In the genomic region with DNA sequence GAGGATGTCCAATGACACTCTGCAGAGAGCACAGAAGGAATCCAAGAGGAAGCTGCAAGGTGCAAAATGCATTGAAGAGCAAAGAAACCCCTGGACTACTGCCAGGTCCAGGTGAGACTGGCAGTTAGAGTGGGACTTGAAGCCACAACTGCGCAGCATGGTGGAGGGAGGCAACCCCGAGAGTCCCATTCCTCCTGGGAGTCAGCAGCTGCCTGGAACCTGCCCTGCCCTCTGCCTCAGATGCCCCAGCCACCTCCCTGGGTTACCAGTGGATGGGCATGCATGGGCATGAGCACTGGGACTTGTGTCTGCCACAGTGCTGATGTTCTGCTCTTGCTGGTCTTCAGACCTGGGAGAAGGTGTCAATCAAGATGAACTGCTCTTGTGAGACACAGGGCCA, we compare ENCODE assay signal across 13 cellular contexts. TPM values are rescaled to one million over a fixed set of nuclear protein-coding genes. Genes with fewer than 3 reads are reported as not detected.
DNase-seq lines count a peak whose midpoint lies in the region; ATAC-seq, FAIRE-seq and TF ChIP-seq lines count a peak whose summit lies in the region.
"Had no signal": no experiment of that assay in that cellular context is flagged by ENCODE, and none has a peak within 500 bp of the region (broad histone marks: within the 10 kb centered on the region; RNA-seq: fewer than 3 reads in every experiment).

No MANE protein-coding gene starts in this region.

- H3K23ac ChIP-seq in neuronal stem cell (ENCODE audit: low read depth, low read length, poor library complexity) = peak overlapping the region; percentile 47

- H3K14ac ChIP-seq in neuronal stem cell (ENCODE audit: low read length) = no peak overlapping the region

- no peak overlapping the region for H4K91ac ChIP-seq in neuronal stem cell (ENCODE audit: low read depth, low read length, poor library complexity)

- H2AFZ ChIP-seq in GM12878 (ENCODE audit: control insufficient read depth, low read depth, low read length) (peak overlapping the region; percentile 31), neuronal stem cell (ENCODE audit: low read length) (no peak overlapping the region)

- no peak for TF ChIP-seq POLR2A in GM12878 (IDR thresholded peaks at IDR 0.05; ENCODE audit: low read depth, low read length)
- TF ChIP-seq POLR2A in esophagus squamous epithelium (IDR thresholded peaks at IDR 0.05) = no peak

- no peak for ATAC-seq in GM12878

- peak overlapping the region; percentile 42 for H3K18ac ChIP-seq in neuronal stem cell (ENCODE audit: low read length)

- no peak for TF ChIP-seq EP300 in GM12878 (IDR thresholded peaks at IDR 0.05; ENCODE audit: borderline replicate concordance in 1 of 2, control insufficient read depth in 1 of 2, low read depth in 2 of 2, low read length in 2 of 2)

- H2BK120ac ChIP-seq in neuronal stem cell (ENCODE audit: low read depth, low read length) = no peak overlapping the region

- intact Hi-C loops in GM12878 (cut with micrococcal nuclease; ENCODE audit: unreplicated experiment) (loop anchor here (1.0 to 10.0 kb wide), 5 partner anchors 53 to 326 kb away; a partner anchor contains a TSS), esophagus squamous epithelium (cut with DNase I) (no loop called here)

- SMC1A ChIA-PET in GM12878 (lab: Charles Lee; ENCODE audit: uncharacterized antibody, unreplicated experiment) = interaction anchor here (0.6 to 1.9 kb wide), 16 partner anchors 9 to 400 kb away, joined by 3 to 23 read pairs (median 6); a partner anchor contains a TSS

- no peak overlapping the region for H4K8ac ChIP-seq in neuronal stem cell (ENCODE audit: low read depth, low read length)

- in situ Hi-C loops in G401 (cut with HindIII; ENCODE audit: low sequenced_read_pairs) (loop anchor here (5.0 kb wide), 1 partner anchor 38 kb away; no protein-coding TSS in a partner anchor), GM12878 (cut with MboI) (loop anchor here (25.0 kb wide), 1 partner anchor 323 kb away; no protein-coding TSS in a partner anchor), GM13976 (cut with MboI; ENCODE audit: low sequenced_read_pairs, unreplicated experiment) (loop anchor here (25.0 kb wide), 1 partner anchor 198 kb away; no protein-coding TSS in a partner anchor)

- H3K4me3 ChIP-seq in GM12878 (no peak overlapping the region), neuronal stem cell (ENCODE audit: low read length in 2 of 2) (no peak overlapping the region), esophagus squamous epithelium (no peak overlapping the region)

- BruUV-seq in GM12878 (replicated peaks; lab: Mats Ljungman, UMichigan) = no TSS peak

- TF ChIP-seq CTCF in GM12878 (IDR thresholded peaks at IDR 0.05 in 2 of 3, conservative IDR thresholded peaks at IDR 0.05 in 1 of 3; ENCODE audit: control insufficient read depth in 2 of 3, extremely low read depth in 1 of 3, insufficient read depth in 1 of 3, low read depth in 3 of 3, low read length in 3 of 3) = no peak
- TF ChIP-seq CTCF in GM13976 (IDR thresholded peaks at IDR 0.05; ENCODE audit: borderline replicate concordance, control extremely low read depth, extremely low read depth, insufficient read depth, missing control alignments) = no peak
- no peak for TF ChIP-seq CTCF in esophagus squamous epithelium (IDR thresholded peaks at IDR 0.05)

- WGBS in GM12878 (ENCODE audit: insufficient coverage, insufficient replicate concordance, low lambda C conversion rate, missing lambda C conversion rate) = 97% methylated on average over 2 of the region's 2 CpGs
- WGBS in neuronal stem cell (ENCODE audit: extremely low coverage in 2 of 2, insufficient read length in 2 of 2, insufficient replicate concordance in 1 of 2), 2 donors = no CpG with 5 or more reads among the region's 2 CpGs
- WGBS in esophagus squamous epithelium, 2 donors = 71 to 80% methylated on average over 2 of the region's 2 CpGs

- H3K4me2 ChIP-seq in GM12878 (ENCODE audit: control insufficient read depth, insufficient read depth) = peak overlapping the region; percentile 7; the same call in 1 of the 2 replicates
- H3K4me2 ChIP-seq in neuronal stem cell (ENCODE audit: insufficient read depth, low read length, poor library complexity, severe bottlenecking) = no peak overlapping the region

- no peaks in the 10 kb centered on the region for H4K20me1 ChIP-seq in GM12878 (ENCODE audit: control insufficient read depth, insufficient read depth)

- CTCF ChIA-PET in GM12878 (lab: Yijun Ruan, JAX) = interaction anchor here (0.7 to 3.1 kb wide), 30 partner anchors 10 to 332 kb away, joined by 3 to 49 read pairs (median 4); a partner anchor contains a TSS

- H3K27ac ChIP-seq in GM12878 (ENCODE audit: control insufficient read depth, insufficient read depth) = peak overlapping the region; percentile 49
- no peak overlapping the region for H3K27ac ChIP-seq in neuronal stem cell (replicated peaks; ENCODE audit: low read length)
- H3K27ac ChIP-seq in esophagus squamous epithelium = no peak overlapping the region

- H3K36me3 ChIP-seq in GM12878 (ENCODE audit: control insufficient read depth in 2 of 2, insufficient read depth in 2 of 2, low read length in 1 of 2) = no peaks in the 10 kb centered on the region
- H3K36me3 ChIP-seq in neuronal stem cell (replicated peaks in 1 of 2; ENCODE audit: control insufficient read depth in 2 of 2, insufficient read depth in 2 of 2, low read length in 2 of 2) = peaks cover 0 to 18% of the 10 kb centered on the region in 2 donors
- H3K36me3 ChIP-seq in esophagus squamous epithelium = peaks cover 0 to 25% (median 0%) of the 10 kb centered on the region in 3 donors

- peaks cover 10% of the 10 kb centered on the region for H3K4me1 ChIP-seq in GM12878 (ENCODE audit: control insufficient read depth, insufficient read depth, low read length)
- peaks cover 0 to 2% of the 10 kb centered on the region in 2 donors for H3K4me1 ChIP-seq in neuronal stem cell (ENCODE audit: control insufficient read depth in 2 of 2, insufficient read depth in 1 of 2, low read depth in 1 of 2, low read length in 2 of 2)
- H3K4me1 ChIP-seq in esophagus squamous epithelium = peaks cover 9 to 20% (median 10%) of the 10 kb centered on the region in 3 donors

- DNase-seq in NCI-H1105 treated with DMSO at 0.1 percent for 48 hours (lab: John Stamatoyannopoulos, UW) (peak; percentile 8), NCI-H1105 (lab: John Stamatoyannopoulos, UW) (no peak), G401 (ENCODE audit: low spot score) (peak; percentile 2), GM12878 (ENCODE audit: low read depth, low spot score) (no peak), neuronal stem cell (ENCODE audit: low spot score) (no peak), GM13976 (ENCODE audit: low spot score) (no peak), esophagus squamous epithelium (lab: John Stamatoyannopoulos, UW) (no peak)
- DNase-seq in stimulated activated CD4-positive, alpha-beta T cell treated with anti-CD3 and anti-CD28 coated beads, Interleukin-1b, Interleukin-23, amount 100 ng/mL, for 48 hours = no peak
- DNase-seq: 8988T, cortex of kidney, NCI-H1930, Right ventricle myocardium superior had no signal

- H3K4ac ChIP-seq in neuronal stem cell (ENCODE audit: low read length) = no peak overlapping the region

- H3K27me3 ChIP-seq in GM12878 (replicated peaks in 1 of 2; ENCODE audit: control insufficient read depth in 2 of 2, insufficient read depth in 2 of 2, low read length in 1 of 2) (no peaks in the 10 kb centered on the region), neuronal stem cell (ENCODE audit: control insufficient read depth in 3 of 3, insufficient read depth in 3 of 3, low read depth in 1 of 3, low read length in 3 of 3) (peaks cover 0 to 7% (median 0%) of the 10 kb centered on the region in 3 experiments), esophagus squamous epithelium (peaks cover 0 to 3% (median 0%) of the 10 kb centered on the region in 4 donors)

- peak overlapping the region; percentile 27 for H2AK5ac ChIP-seq in neuronal stem cell (ENCODE audit: low read depth, low read length)

- RAD21 ChIA-PET in GM12878 (lab: Charles Lee; ENCODE audit: unreplicated experiment) = interaction anchor here (0.6 to 2.4 kb wide), 16 partner anchors 37 to 545 kb away, joined by 3 to 49 read pairs (median 7); a partner anchor contains a TSS

- H3K9me3 ChIP-seq in GM12878 (replicated peaks; ENCODE audit: control insufficient read depth, insufficient read depth, low read length) (no peaks in the 10 kb centered on the region), neuronal stem cell (replicated peaks in 1 of 2; ENCODE audit: control insufficient read depth in 2 of 2, insufficient read depth in 1 of 2, low read depth in 1 of 2, low read length in 2 of 2) (peaks cover 0 to 1% of the 10 kb centered on the region in 2 donors), esophagus squamous epithelium (no peaks in the 10 kb centered on the region)

- peak overlapping the region; percentile 80 for H2BK12ac ChIP-seq in neuronal stem cell (ENCODE audit: low read length)

- H3K79me1 ChIP-seq in neuronal stem cell (ENCODE audit: low read depth, low read length) = peaks cover 2% of the 10 kb centered on the region

- POLR2A ChIA-PET in GM12878 (lab: Charles Lee) = interaction anchor here (0.9 to 1.8 kb wide), 4 partner anchors 38 to 52 kb away, joined by 3 to 8 read pairs (median 4); no protein-coding TSS in a partner anchor

- H2BK15ac ChIP-seq in neuronal stem cell (ENCODE audit: low read length) = no peak overlapping the region

- TF ChIP-seq RAD21 in GM12878 (IDR thresholded peaks at IDR 0.05; ENCODE audit: insufficient read depth, low read depth, low read length) = no peak

- no peak overlapping the region for H2BK5ac ChIP-seq in neuronal stem cell (ENCODE audit: low read length)

- no peaks in the 10 kb centered on the region for H3K79me2 ChIP-seq in GM12878 (ENCODE audit: control insufficient read depth, insufficient read depth, low read length)

- H3K9ac ChIP-seq in GM12878 (ENCODE audit: control insufficient read depth, insufficient read depth, low read length) = no peak overlapping the region
- H3K9ac ChIP-seq in neuronal stem cell (ENCODE audit: low read depth, low read length, poor library complexity) = peak overlapping the region; percentile 54

- no peak for FAIRE-seq in GM12878 (lab: Jason Lieb, UNC)
- FAIRE-seq: TTC549 had no signal

RNA-seq across cellular contexts. Expression of a gene that starts 43.2 kb away (rescaled TPM):
- total RNA-seq in G401 (2014; rRNA removed; shearing (Covaris generic)) = 8.6 and 14.7 TPM in 2 replicates
- 30.8 and 36.5 TPM in 2 replicates for total RNA-seq in GM12878 (2013; cell fraction: nucleolus; rRNA removed)
- 8.4 and 11.5 TPM in 2 replicates for total RNA-seq in GM12878 (2014; rRNA removed)
- 9.6 and 10.7 TPM in 2 replicates for total RNA-seq in GM12878 (2014; rRNA removed; fragmentation: Illumina TruSeq; extraction: Trizol)
- total RNA-seq in GM12878 (2021) = 15.3 and 19.6 TPM in 2 replicates
- 5.1 TPM for polyA plus RNA-seq in GM12878 (2011; ENCODE audit: low read depth)
- polyA plus RNA-seq in GM12878 (2011; rRNA removed) = 5.8 and 7.3 TPM in 2 replicates
- 9.3 and 9.6 TPM in 2 replicates for polyA plus RNA-seq in GM12878 (2011; cell fraction: cytosol; rRNA removed)
- 17.5 and 21.5 TPM in 2 replicates for polyA plus RNA-seq in GM12878 (2011; cell fraction: nucleus; rRNA removed)
- 9.4 and 9.8 TPM in 2 replicates for polyA plus RNA-seq in GM12878 (2012)
- polyA plus RNA-seq in GM12878 (2014; fragmentation: Illumina TruSeq; extraction: Trizol) = 9.0 and 15.1 TPM in 2 replicates
- 1 to 10 TPM; 1.1 to 2.4 TPM for polyA plus RNA-seq in GM12878 (2014; fragmentation: Nextera tagmentation; extraction: Ambion mirVana)
- 11.6 and 13.8 TPM in 2 replicates for polyA plus RNA-seq in GM12878 (2014; rRNA removed)
- polyA plus RNA-seq in GM12878 (2016; fragmentation: Nextera tagmentation; extraction: Ambion mirVana) = 10 to 100 TPM; 10.3 to 11.5 TPM
- polyA minus RNA-seq in GM12878 (2011; rRNA and poly(A)+ RNA removed) = 12.7 and 18.9 TPM in 2 replicates
- polyA minus RNA-seq in GM12878 (2011; cell fraction: cytosol; rRNA and poly(A)+ RNA removed) = 6.4 and 8.2 TPM in 2 replicates
- 13.8 and 23.8 TPM in 2 replicates for polyA minus RNA-seq in GM12878 (2011; cell fraction: nucleus; rRNA and poly(A)+ RNA removed)
- 4.1 TPM for polyA plus RNA-seq in neuronal stem cell (2013, experiment 1 of 2)
- polyA plus RNA-seq in neuronal stem cell (2013, experiment 2 of 2) = 4.3 TPM
- 10 to 100 TPM in 3 of 4 donors, 1 to 10 TPM in 1; 8.2 to 23.8 (median 17.1) TPM for total RNA-seq in esophagus squamous epithelium

RNA-seq across cellular contexts. Expression of a gene that starts 45.5 kb away (rescaled TPM):
- total RNA-seq in G401 (2014; rRNA removed; shearing (Covaris generic)) = 4.9 and 5.3 TPM in 2 replicates
- 10.4 and 11.4 TPM in 2 replicates for total RNA-seq in GM12878 (2013; cell fraction: nucleolus; rRNA removed)
- 8.2 and 8.6 TPM in 2 replicates for total RNA-seq in GM12878 (2014; rRNA removed)
- 3.4 and 3.6 TPM in 2 replicates for total RNA-seq in GM12878 (2014; rRNA removed; fragmentation: Illumina TruSeq; extraction: Trizol)
- total RNA-seq in GM12878 (2021) = 4.8 and 5.2 TPM in 2 replicates
- polyA plus RNA-seq in GM12878 (2011; ENCODE audit: low read depth) = 3.1 TPM
- polyA plus RNA-seq in GM12878 (2011; rRNA removed) = 9.5 and 11.0 TPM in 2 replicates
- polyA plus RNA-seq in GM12878 (2011; cell fraction: cytosol; rRNA removed) = 6.3 and 6.4 TPM in 2 replicates
- polyA plus RNA-seq in GM12878 (2011; cell fraction: nucleus; rRNA removed) = 3.7 and 5.9 TPM in 2 replicates
- 7.7 and 8.3 TPM in 2 replicates for polyA plus RNA-seq in GM12878 (2012)
- polyA plus RNA-seq in GM12878 (2014; fragmentation: Illumina TruSeq; extraction: Trizol) = 4.4 and 4.6 TPM in 2 replicates
- polyA plus RNA-seq in GM12878 (2014; fragmentation: Nextera tagmentation; extraction: Ambion mirVana) = 1 to 10 TPM; 2.5 to 3.0 TPM
- polyA plus RNA-seq in GM12878 (2014; rRNA removed) = 6.2 and 7.6 TPM in 2 replicates
- polyA plus RNA-seq in GM12878 (2016; fragmentation: Nextera tagmentation; extraction: Ambion mirVana) = 10 to 100 TPM; 11.6 to 12.5 TPM
- 7.6 and 10.9 TPM in 2 replicates for polyA minus RNA-seq in GM12878 (2011; rRNA and poly(A)+ RNA removed)
- 1.7 and 3.6 TPM in 2 replicates for polyA minus RNA-seq in GM12878 (2011; cell fraction: cytosol; rRNA and poly(A)+ RNA removed)
- 6.4 and 11.9 TPM in 2 replicates for polyA minus RNA-seq in GM12878 (2011; cell fraction: nucleus; rRNA and poly(A)+ RNA removed)
- 3.8 TPM for polyA plus RNA-seq in neuronal stem cell (2013, experiment 1 of 2)
- polyA plus RNA-seq in neuronal stem cell (2013, experiment 2 of 2) = 3.2 TPM
- 10 to 100 TPM in 1 of 4 donors, 1 to 10 TPM in 3; 2.0 to 10.5 (median 5.3) TPM for total RNA-seq in esophagus squamous epithelium

RNA-seq across cellular contexts. Expression of a gene that starts 53.7 kb away (rescaled TPM):
- total RNA-seq in G401 (2014; rRNA removed; shearing (Covaris generic)) = 3.3 and 5.6 TPM in 2 replicates
- 20.1 and 20.4 TPM in 2 replicates for total RNA-seq in GM12878 (2013; cell fraction: nucleolus; rRNA removed)
- total RNA-seq in GM12878 (2014; rRNA removed) = 18.1 and 21.6 TPM in 2 replicates
- total RNA-seq in GM12878 (2014; rRNA removed; fragmentation: Illumina TruSeq; extraction: Trizol) = 5.4 and 6.2 TPM in 2 replicates
- total RNA-seq in GM12878 (2021) = 49.5 and 53.5 TPM in 2 replicates
- polyA plus RNA-seq in GM12878 (2011; ENCODE audit: low read depth) = 13.5 TPM
- polyA plus RNA-seq in GM12878 (2011; rRNA removed) = 2.2 and 5.4 TPM in 2 replicates
- 16.9 and 21.7 TPM in 2 replicates for polyA plus RNA-seq in GM12878 (2011; cell fraction: cytosol; rRNA removed)
- 81.1 and 82.2 TPM in 2 replicates for polyA plus RNA-seq in GM12878 (2011; cell fraction: nucleus; rRNA removed)
- 34.1 and 38.3 TPM in 2 replicates for polyA plus RNA-seq in GM12878 (2012)
- polyA plus RNA-seq in GM12878 (2014; fragmentation: Illumina TruSeq; extraction: Trizol) = 1.1 and 6.7 TPM in 2 replicates
- 1 to 10 TPM in 1 of 2 experiments, under 1 TPM in 1; 0.24 to 1.2 TPM for polyA plus RNA-seq in GM12878 (2014; fragmentation: Nextera tagmentation; extraction: Ambion mirVana)
- polyA plus RNA-seq in GM12878 (2014; rRNA removed) = 32.0 and 42.9 TPM in 2 replicates
- 1 to 10 TPM; 6.9 to 9.6 TPM for polyA plus RNA-seq in GM12878 (2016; fragmentation: Nextera tagmentation; extraction: Ambion mirVana)
- 8.1 and 20.4 TPM in 2 replicates for polyA minus RNA-seq in GM12878 (2011; rRNA and poly(A)+ RNA removed)
- 23.8 and 30.4 TPM in 2 replicates for polyA minus RNA-seq in GM12878 (2011; cell fraction: cytosol; rRNA and poly(A)+ RNA removed)
- polyA minus RNA-seq in GM12878 (2011; cell fraction: nucleus; rRNA and poly(A)+ RNA removed) = 12.5 and 29.9 TPM in 2 replicates
- 15.2 TPM for polyA plus RNA-seq in neuronal stem cell (2013, experiment 1 of 2)
- 15.3 TPM for polyA plus RNA-seq in neuronal stem cell (2013, experiment 2 of 2)
- total RNA-seq in esophagus squamous epithelium = 10 to 100 TPM; 41.9 to 96.5 (median 48.1) TPM

Comparison
In these comparisons a context has a peak if more than half of its experiments do, and no peak if none do; other contexts are left out.
1. DNase-seq: peak in NCI-H1105 treated with DMSO at 0.1 percent for 48 hours (single experiment) and G401 (single experiment); none in NCI-H1105 (single experiment), GM12878 (single experiment), neuronal stem cell (single experiment), stimulated activated CD4-positive, alpha-beta T cell treated with anti-CD3 and anti-CD28 coated beads, Interleukin-1b, Interleukin-23, amount 100 ng/mL, for 48 hours (single experiment), GM13976 (single experiment) and esophagus squamous epithelium (single experiment).